In genomic region chr2:217121565-217121964, GRCh38 we compare ENCODE assay signal across 17 cellular contexts.
"Had no signal": no experiment of that assay in that cellular context is flagged by ENCODE, and none has a peak within 500 bp of the region (broad histone marks: within the 10 kb centered on the region; RNA-seq: fewer than 3 reads in every experiment).

No MANE protein-coding gene starts in this region.

- DNase-seq: MV-4-11; NCI-H1048; NCI-H1105; NCI-H1436 treated with DMSO at 0.1 percent for 48 hours; NCI-H1694; NCI-H187 treated with DMSO at 0.1 percent for 48 hours; NCI-H2081; NCI-H2227 treated with DMSO at 0.1 percent for 48 hours; NCI-H524; NCI-H526 treated with DMSO at 0.1 percent for 48 hours; NK-92 treated with Interleukin-12 subunit alpha and Interleukin-12 subunit beta, amount 100 ng/mL, for 24 hours; OCI-M1; PC-9; Peyer's patch; SHP77 treated with DMSO at 0.1 percent for 48 hours; SJCRH30; T-helper 1 cell had no signal
